ENCODE assay signal across 24 cellular contexts in genomic region chr5:57280811-57281301, GRCh38.
"Had no signal": no experiment of that assay in that cellular context is flagged by ENCODE, and none has a peak within 500 bp of the region (broad histone marks: within the 10 kb centered on the region; RNA-seq: fewer than 3 reads in every experiment).

No MANE protein-coding gene starts in this region.

- H3K4me1 ChIP-seq: gastrocnemius medialis, neural progenitor cell, spleen, testis, transverse colon had no signal

- ATAC-seq: activated CD4-positive, CD25-positive, alpha-beta regulatory T cell treated with anti-CD3 and anti-CD28 coated beads, Interleukin-2, amount 50 U/mL, for 24 hours; activated T-cell treated with anti-CD3 and anti-CD28 coated beads, Interleukin-2, amount 50 U/mL, for 4 hours; activated T-helper 17 cell treated with anti-CD3 and anti-CD28 coated beads, Interleukin-2, amount 50 U/mL, for 72 hours; gastrocnemius medialis; left cardiac atrium; natural killer cell; right cardiac atrium had no signal

- H3K27me3 ChIP-seq: gastrocnemius medialis, neural progenitor cell, spleen, testis, transverse colon had no signal

- H3K9me3 ChIP-seq: gastrocnemius medialis, testis had no signal

- H3K9ac ChIP-seq: neural progenitor cell had no signal

- H3K27me3 Mint-ChIP-seq: dendritic cell treated with granulocyte-macrophage colony-stimulating factor and Interleukin-4, amounts not matched to agents 40 ng/mL and 50 ng/mL, for 4 days had no signal

- DNase-seq: activated CD4-positive, alpha-beta memory T cell treated with anti-CD3 and anti-CD28 coated beads for 36 hours; activated CD4-positive, alpha-beta T cell treated with anti-CD3 and anti-CD28 coated beads for 48 hours; activated CD8-positive, alpha-beta memory T cell treated with anti-CD3 and anti-CD28 coated beads, Interleukin-2, amount 50 U/mL, for 48 hours; activated gamma-delta T cell treated with Interleukin-2 at 50 U/mL for 16 hours; activated naive CD4-positive, alpha-beta T cell treated with anti-CD3 and anti-CD28 coated beads, Interleukin-2, amount 50 U/mL, for 16 hours; activated T-cell treated with anti-CD3 and anti-CD28 coated beads, Interleukin-2, amount 50 U/mL, for 4 hours; amygdala; gastrocnemius medialis; glutamatergic neuron; left cardiac atrium; natural killer cell; right cardiac atrium; spleen; stimulated activated naive CD4-positive, alpha-beta T cell treated with Interleukin-2 at 50 U/mL for 16 hours; T1000; testis; transverse colon; WERI-Rb-1 had no signal

- H2AFZ ChIP-seq: neural progenitor cell had no signal

- H3K4me3 ChIP-seq: gastrocnemius medialis, neural progenitor cell, spleen, testis, transverse colon had no signal

- H3K4me1 Mint-ChIP-seq: activated T-helper 17 cell treated with anti-CD3 and anti-CD28 coated beads, Interleukin-2, amount 50 U/mL, for 72 hours; central memory CD8-positive, alpha-beta T cell; natural killer cell; neural progenitor cell had no signal

- H3K36me3 Mint-ChIP-seq: natural killer cell, neural progenitor cell had no signal

- H3K4me2 ChIP-seq: neural progenitor cell had no signal

- H3K27ac ChIP-seq: gastrocnemius medialis, neural progenitor cell, testis, transverse colon, WERI-Rb-1 had no signal

- H3K27ac Mint-ChIP-seq: activated CD4-positive, alpha-beta memory T cell treated with anti-CD3 and anti-CD28 coated beads for 36 hours; activated T-helper 17 cell treated with anti-CD3 and anti-CD28 coated beads, Interleukin-2, amount 50 U/mL, for 72 hours; dendritic cell treated with granulocyte-macrophage colony-stimulating factor and Interleukin-4, amounts not matched to agents 40 ng/mL and 50 ng/mL, for 4 days; memory B cell; natural killer cell; neural progenitor cell had no signal

- H3K4me3 Mint-ChIP-seq: activated CD4-positive, alpha-beta memory T cell treated with anti-CD3 and anti-CD28 coated beads for 36 hours; activated T-cell treated with anti-CD3 and anti-CD28 coated beads, Interleukin-2, amount 50 U/mL, for 4 hours; activated T-helper 17 cell treated with anti-CD3 and anti-CD28 coated beads, Interleukin-2, amount 50 U/mL, for 72 hours; central memory CD8-positive, alpha-beta T cell; dendritic cell treated with granulocyte-macrophage colony-stimulating factor and Interleukin-4, amounts not matched to agents 40 ng/mL and 50 ng/mL, for 4 days; memory B cell; natural killer cell; neural progenitor cell had no signal

- H3K36me3 ChIP-seq: gastrocnemius medialis, neural progenitor cell, spleen, transverse colon, WERI-Rb-1 had no signal
